Comparison of ENCODE assay signal across 1 cellular context in genomic region chr5:172453986-172454354, GRCh38.
TF ChIP-seq lines count a peak whose summit lies in the region.

No MANE protein-coding gene starts in this region.

TF ChIP-seq in H1, 55 proteins besides CTCF, POLR2A, EP300 and RAD21 (continued from another document):
- TF ChIP-seq CHD7 (IDR thresholded peaks at IDR 0.05; ENCODE audit: insufficient replicate concordance, low read length) (no peak), TBP (IDR thresholded peaks at IDR 0.05; ENCODE audit: low read depth, low read length) (no peak)
